In the genomic region with DNA sequence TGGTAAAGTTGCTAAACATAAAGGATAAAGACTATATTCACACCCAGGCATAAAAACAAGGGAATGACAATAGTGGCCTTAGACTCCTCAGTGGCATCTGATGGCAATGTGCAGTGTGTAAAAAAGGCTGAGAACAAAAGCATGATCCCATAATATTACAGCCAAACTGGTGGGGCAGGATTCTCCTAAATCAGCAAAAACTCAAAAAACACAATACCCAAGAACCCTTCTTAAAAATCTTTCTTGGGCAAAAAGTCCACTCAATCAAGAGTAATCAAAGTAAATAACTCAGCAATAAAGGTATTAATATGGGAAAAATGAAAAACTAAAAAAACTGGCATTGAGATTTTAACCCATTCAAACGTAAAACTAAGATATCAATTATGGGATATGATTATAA, we compare ENCODE assay signal across 18 cellular contexts. TPM values are rescaled to one million over a fixed set of nuclear protein-coding genes. Genes with fewer than 3 reads are reported as not detected.
A peak's percentile ranks its signal among the peaks of the same experiment; 100 is the strongest.
DNase-seq lines count a peak whose midpoint lies in the region; ATAC-seq, FAIRE-seq and TF ChIP-seq lines count a peak whose summit lies in the region.
"Had no signal": no experiment of that assay in that cellular context is flagged by ENCODE, and none has a peak within 500 bp of the region (broad histone marks: within the 10 kb centered on the region; RNA-seq: fewer than 3 reads in every experiment).

No MANE protein-coding gene starts in this region.

- no peaks in the 10 kb centered on the region for H3K9me3 Mint-ChIP-seq in activated CD8-positive, alpha-beta memory T cell treated with anti-CD3 and anti-CD28 coated beads, Interleukin-2, amount 10 ng/mL, durations not matched to agents 7 days and 5 days (ENCODE audit: low read depth)
- no peaks in the 10 kb centered on the region for H3K9me3 Mint-ChIP-seq in astrocyte (ENCODE audit: unreplicated experiment)
- no peaks in the 10 kb centered on the region for H3K9me3 Mint-ChIP-seq in natural killer cell treated with Interleukin-12 subunit alpha and Interleukin-12 subunit beta and Interleukin-15 and Interleukin-18, amount 100 ng/mL, for 72 hours

- H3K27me3 Mint-ChIP-seq in activated CD8-positive, alpha-beta memory T cell treated with anti-CD3 and anti-CD28 coated beads, Interleukin-2, amount 10 ng/mL, durations not matched to agents 7 days and 5 days, result no peaks in the 10 kb centered on the region
- H3K27me3 Mint-ChIP-seq in astrocyte (ENCODE audit: low read depth, unreplicated experiment), result no peaks in the 10 kb centered on the region
- no peaks in the 10 kb centered on the region for H3K27me3 Mint-ChIP-seq in natural killer cell treated with Interleukin-12 subunit alpha and Interleukin-12 subunit beta and Interleukin-15 and Interleukin-18, amount 100 ng/mL, for 72 hours

- no peak for FAIRE-seq in astrocyte (lab: Jason Lieb, UNC)
- no peak for FAIRE-seq in small intestine (lab: Jason Lieb, UNC)

- dilution Hi-C loops in IMR-90 (cut with HindIII; ENCODE audit: low sequenced_read_pairs, unreplicated experiment), result no loop called here

- H3K9ac ChIP-seq in IMR-90 (ENCODE audit: low read depth, low read length) (no peak overlapping the region), astrocyte (ENCODE audit: low read length) (no peak overlapping the region)

- no peak for TF ChIP-seq POLR2A in IMR-90 (IDR thresholded peaks at IDR 0.05; ENCODE audit: low read depth, low read length)

- H3K4me3 ChIP-seq in IMR-90 (ENCODE audit: insufficient read depth, low read depth, low read length) (no peak overlapping the region), astrocyte (ENCODE audit: insufficient read depth, low read depth, low read length) (no peak overlapping the region), small intestine (ENCODE audit: low read depth in 1 of 2, low read length in 2 of 2) (no peak overlapping the region)

- TF ChIP-seq CTCF in IMR-90 (conservative IDR thresholded peaks at IDR 0.05; ENCODE audit: low read depth, low read length), result no peak
- TF ChIP-seq CTCF in astrocyte (IDR thresholded peaks at IDR 0.05; ENCODE audit: insufficient read depth, low read depth, low read length), result no peak

- no peak overlapping the region for H2BK20ac ChIP-seq in IMR-90 (ENCODE audit: low read depth, low read length)

- H2BK120ac ChIP-seq in IMR-90 (ENCODE audit: low read depth, low read length), result no peak overlapping the region

- no peak overlapping the region for H4K8ac ChIP-seq in IMR-90 (ENCODE audit: low read depth in 2 of 2, low read length in 2 of 2)

- no peak overlapping the region for H2BK5ac ChIP-seq in IMR-90 (ENCODE audit: low read depth, low read length, poor library complexity, severe bottlenecking)

- no peak overlapping the region for H2AFZ ChIP-seq in IMR-90 (replicated peaks; ENCODE audit: low read length, poor library complexity)
- H2AFZ ChIP-seq in astrocyte (ENCODE audit: low read depth, low read length), result no peak overlapping the region

- H3K4me1 Mint-ChIP-seq in activated CD8-positive, alpha-beta memory T cell treated with anti-CD3 and anti-CD28 coated beads, Interleukin-2, amount 10 ng/mL, durations not matched to agents 7 days and 5 days, result peaks cover 38% of the 10 kb centered on the region
- H3K4me1 Mint-ChIP-seq in astrocyte (ENCODE audit: low read depth, unreplicated experiment), result peaks cover 6% of the 10 kb centered on the region
- peaks cover 18 to 21% of the 10 kb centered on the region in 2 donors for H3K4me1 Mint-ChIP-seq in natural killer cell treated with Interleukin-12 subunit alpha and Interleukin-12 subunit beta and Interleukin-15 and Interleukin-18, amount 100 ng/mL, for 72 hours (ENCODE audit: low read depth in 2 of 2)

- no CpG with 5 or more reads among the region's 1 CpG for WGBS in IMR-90 (ENCODE audit: extremely low coverage in 2 of 2, insufficient read length in 1 of 2), 2 experiments
- 85 to 93% (median 90%) methylated on average over 1 of the region's 1 CpG for WGBS in small intestine, 3 donors

- POLR2A ChIA-PET in IMR-90 (lab: Charles Lee; ENCODE audit: unreplicated experiment), result interaction anchor here (0.6 kb wide), 1 partner anchor 117 kb away, joined by 3 read pairs; no protein-coding TSS in a partner anchor

- no peak overlapping the region for H4K5ac ChIP-seq in IMR-90 (ENCODE audit: low read depth, low read length)

- H3K4me2 ChIP-seq in IMR-90 (ENCODE audit: low read depth, low read length), result no peak overlapping the region
- H3K4me2 ChIP-seq in astrocyte (ENCODE audit: low read length), result no peak overlapping the region

- no peak for ATAC-seq in activated CD8-positive, alpha-beta memory T cell treated with anti-CD3 and anti-CD28 coated beads, Interleukin-2, amount 10 ng/mL, durations not matched to agents 7 days and 5 days
- ATAC-seq in IMR-90 (ENCODE audit: low read depth) (no peak), HG03460 (IDR thresholded peaks at IDR 0.05; ENCODE audit: unreplicated experiment) (no peak)
- no peak for ATAC-seq in natural killer cell treated with Interleukin-12 subunit alpha and Interleukin-12 subunit beta and Interleukin-15 and Interleukin-18, amount 100 ng/mL, for 72 hours

- H3K79me1 ChIP-seq in IMR-90 (ENCODE audit: low read depth in 1 of 2, low read length in 2 of 2), result peaks cover 19 to 36% of the 10 kb centered on the region in 2 experiments

- no peak overlapping the region for H3K27ac Mint-ChIP-seq in activated CD8-positive, alpha-beta memory T cell treated with anti-CD3 and anti-CD28 coated beads, Interleukin-2, amount 10 ng/mL, durations not matched to agents 7 days and 5 days
- H3K27ac Mint-ChIP-seq in astrocyte (ENCODE audit: unreplicated experiment), result no peak overlapping the region
- peak overlapping the region in 1 of 2 donors; percentile 93 for H3K27ac Mint-ChIP-seq in natural killer cell treated with Interleukin-12 subunit alpha and Interleukin-12 subunit beta and Interleukin-15 and Interleukin-18, amount 100 ng/mL, for 72 hours

- no peak overlapping the region for H3K56ac ChIP-seq in IMR-90 (ENCODE audit: extremely low read depth, insufficient read depth, low read length)

- peaks cover 21% of the 10 kb centered on the region for H3K79me2 ChIP-seq in astrocyte (ENCODE audit: insufficient read depth, low read length)

- H3K18ac ChIP-seq in IMR-90 (ENCODE audit: low read depth, low read length), result no peak overlapping the region

- H3K36me3 ChIP-seq in IMR-90 (ENCODE audit: control insufficient read depth, insufficient read depth, low read length) (peaks cover 2% of the 10 kb centered on the region; the same call in 1 of the 2 replicates), astrocyte (ENCODE audit: insufficient read depth, low read length) (peaks cover 4% of the 10 kb centered on the region), small intestine (ENCODE audit: control insufficient read depth in 2 of 2, insufficient read depth in 2 of 2, low read length in 2 of 2) (no peaks in the 10 kb centered on the region)

- in situ Hi-C loops in IMR-90 (cut with MboI; ENCODE audit: low sequenced_read_pairs), result no loop called here

- no peak for DNase-seq in activated CD8-positive, alpha-beta memory T cell treated with anti-CD3 and anti-CD28 coated beads, Interleukin-2, amount 10 ng/mL, durations not matched to agents 7 days and 5 days
- DNase-seq in activated CD8-positive, alpha-beta memory T cell treated with anti-CD3 and anti-CD28 coated beads for 24 hours, result no peak
- no peak for DNase-seq in IMR-90
- no peak for DNase-seq in astrocyte (ENCODE audit: low read depth)
- no peak for DNase-seq in natural killer cell treated with Interleukin-12 subunit alpha and Interleukin-12 subunit beta and Interleukin-15 and Interleukin-18, amount 100 ng/mL, for 72 hours (ENCODE audit: low spot score)
- no peak for DNase-seq in small intestine
- DNase-seq in NCI-H1417 treated with DMSO at 0.1 percent for 48 hours (lab: John Stamatoyannopoulos, UW), result no peak
- DNase-seq: activated CD4-positive, alpha-beta T cell treated with anti-CD3 and anti-CD28 coated beads for 4 hours; cerebellar nuclear complex; effector CD8-positive, alpha-beta T cell; mesendoderm; NCI-H187; NCI-H510A treated with DMSO at 0.1 percent for 48 hours; SHP77 treated with DMSO at 0.1 percent for 48 hours; stimulated activated CD4-positive, alpha-beta T cell treated with anti-CD3 and anti-CD28 coated beads, Interleukin-15, amount 100 ng/mL, for 24 hours; stomach; T1000 had no signal

- no peak for TF ChIP-seq RAD21 in IMR-90 (IDR thresholded peaks at IDR 0.05; ENCODE audit: low read length)

- no TSS peak for BruUV-seq in IMR-90 (replicated peaks; lab: Mats Ljungman, UMichigan)

- H3K27ac ChIP-seq in IMR-90 (ENCODE audit: insufficient read depth, low read length) (no peak overlapping the region), astrocyte (ENCODE audit: low read depth, low read length) (no peak overlapping the region), small intestine (ENCODE audit: low read depth in 1 of 2, low read length in 1 of 2) (no peak overlapping the region)
- H3K27ac ChIP-seq: stomach had no signal

- CTCF ChIA-PET in activated CD8-positive, alpha-beta memory T cell treated with anti-CD3 and anti-CD28 coated beads, Interleukin-2, amount 10 ng/mL, durations not matched to agents 7 days and 5 days (lab: Charles Lee), result no interaction called here
- CTCF ChIA-PET in IMR-90 (lab: Yijun Ruan, JAX), result no interaction called here

- no peaks in the 10 kb centered on the region for H3K27me3 ChIP-seq in IMR-90 (ENCODE audit: control insufficient read depth, insufficient read depth, low read length)
- H3K27me3 ChIP-seq in astrocyte (ENCODE audit: insufficient read depth, low read length), result no peaks in the 10 kb centered on the region
- H3K27me3 ChIP-seq in small intestine (ENCODE audit: control insufficient read depth in 2 of 2, insufficient read depth in 2 of 2, low read length in 2 of 2), result no peaks in the 10 kb centered on the region
- H3K27me3 ChIP-seq: stomach had no signal

- no peak overlapping the region for H3K23ac ChIP-seq in IMR-90 (ENCODE audit: low read depth, low read length)

- no peak overlapping the region for H2AK9ac ChIP-seq in IMR-90 (replicated peaks; ENCODE audit: low read depth, low read length, poor library complexity)

- H4K91ac ChIP-seq in IMR-90 (ENCODE audit: insufficient read depth, low read depth, low read length), result no peak overlapping the region

- H2BK15ac ChIP-seq in IMR-90 (ENCODE audit: low read depth, low read length), result no peak overlapping the region

- H3K4ac ChIP-seq in IMR-90 (ENCODE audit: low read depth, low read length), result no peak overlapping the region

- peaks cover 4% of the 10 kb centered on the region; the same call in 1 of the 2 replicates for H3K9me1 ChIP-seq in IMR-90 (ENCODE audit: insufficient read depth, low read length)

- no peaks in the 10 kb centered on the region for H3K9me3 ChIP-seq in IMR-90 (ENCODE audit: control insufficient read depth, insufficient read depth, low read length)
- no peaks in the 10 kb centered on the region for H3K9me3 ChIP-seq in astrocyte (ENCODE audit: insufficient read depth, low read depth, low read length)
- no peaks in the 10 kb centered on the region for H3K9me3 ChIP-seq in small intestine (ENCODE audit: control insufficient read depth, low read depth)
- H3K9me3 ChIP-seq: stomach had no signal

- no peak overlapping the region for H3K14ac ChIP-seq in IMR-90 (replicated peaks; ENCODE audit: low read depth, low read length)

- intact Hi-C loops in IMR-90 (cut with micrococcal nuclease), result no loop called here

- H2AK5ac ChIP-seq in IMR-90 (ENCODE audit: low read depth, low read length), result no peak overlapping the region

- no peaks in the 10 kb centered on the region; the same call in 1 of the 2 replicates for H3K4me1 ChIP-seq in IMR-90 (ENCODE audit: control insufficient read depth, insufficient read depth, low read length)
- no peaks in the 10 kb centered on the region for H3K4me1 ChIP-seq in astrocyte (ENCODE audit: insufficient read depth, low read length)
- peaks cover 0 to 2% of the 10 kb centered on the region in 2 donors for H3K4me1 ChIP-seq in small intestine (ENCODE audit: control insufficient read depth in 2 of 2, insufficient read depth in 1 of 2, low read depth in 1 of 2, low read length in 1 of 2)

- peaks cover 20% of the 10 kb centered on the region for H3K36me3 Mint-ChIP-seq in activated CD8-positive, alpha-beta memory T cell treated with anti-CD3 and anti-CD28 coated beads, Interleukin-2, amount 10 ng/mL, durations not matched to agents 7 days and 5 days
- H3K36me3 Mint-ChIP-seq in astrocyte (ENCODE audit: low read depth, unreplicated experiment), result peaks cover 1% of the 10 kb centered on the region
- peaks cover under 1% of the 10 kb centered on the region for H3K36me3 Mint-ChIP-seq in natural killer cell treated with Interleukin-12 subunit alpha and Interleukin-12 subunit beta and Interleukin-15 and Interleukin-18, amount 100 ng/mL, for 72 hours

- peak overlapping the region; percentile 91 for H3K4me3 Mint-ChIP-seq in activated CD8-positive, alpha-beta memory T cell treated with anti-CD3 and anti-CD28 coated beads, Interleukin-2, amount 10 ng/mL, durations not matched to agents 7 days and 5 days
- H3K4me3 Mint-ChIP-seq in astrocyte (ENCODE audit: unreplicated experiment), result peak overlapping the region; percentile 92
- H3K4me3 Mint-ChIP-seq in natural killer cell treated with Interleukin-12 subunit alpha and Interleukin-12 subunit beta and Interleukin-15 and Interleukin-18, amount 100 ng/mL, for 72 hours, result peak overlapping the region; percentile 99

- H4K20me1 ChIP-seq in IMR-90 (ENCODE audit: insufficient read depth, low read length), result no peaks in the 10 kb centered on the region
- H4K20me1 ChIP-seq in astrocyte (ENCODE audit: insufficient read depth, low read length), result no peaks in the 10 kb centered on the region

RNA-seq across cellular contexts. Expression of a gene that starts 1.6 kb away (rescaled TPM):
- 10 to 100 TPM; 28.2 to 31.6 TPM for total RNA-seq in activated CD8-positive, alpha-beta memory T cell treated with anti-CD3 and anti-CD28 coated beads, Interleukin-2, amount 10 ng/mL, durations not matched to agents 7 days and 5 days
- total RNA-seq in IMR-90 (2012; rRNA removed) (36.4 and 62.5 TPM in 2 replicates), astrocyte (42.7 and 44.2 TPM in 2 replicates)
- polyA plus RNA-seq in IMR-90 (2012; rRNA removed) (32.8 and 40.0 TPM in 2 replicates), small intestine (100 to 1,000 TPM in 1 of 3 donors, 10 to 100 TPM in 2; 46.9 to 114 (median 84.8) TPM)
- 4.7 and 5.5 TPM in 2 replicates for polyA plus RNA-seq in IMR-90 (2012; cell fraction: cytosol; rRNA removed)
- polyA plus RNA-seq in IMR-90 (2012; cell fraction: nucleus; rRNA removed; ENCODE audit: low replicate concordance), result 1.2 and 13.8 TPM in 2 replicates
- 10 to 100 TPM; 14.7 to 16.6 TPM for total RNA-seq in natural killer cell treated with Interleukin-12 subunit alpha and Interleukin-12 subunit beta and Interleukin-15 and Interleukin-18, amount 100 ng/mL, for 72 hours
